ENCODE assay signal across 1 cellular context in the genomic region with DNA sequence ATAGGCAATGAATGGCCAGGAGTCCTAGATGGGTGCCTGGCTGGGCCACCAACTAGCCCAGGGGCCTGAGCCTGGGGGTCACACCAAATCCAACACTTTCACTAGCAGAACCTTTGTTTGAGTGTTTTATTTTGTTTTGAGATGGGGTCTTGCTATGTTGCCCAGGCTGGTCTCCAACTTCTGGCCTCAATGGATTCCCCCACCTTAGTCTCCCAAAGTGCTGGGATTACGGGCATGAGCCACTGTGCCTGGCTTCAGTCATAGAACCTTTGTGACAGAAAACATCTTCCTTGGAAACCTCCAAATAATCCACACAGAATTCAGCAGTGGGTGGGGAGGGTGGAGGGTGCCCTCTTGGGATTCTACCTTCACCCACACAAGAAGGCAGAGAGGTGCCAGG.
TF ChIP-seq lines count a peak whose summit lies in the region.

No MANE protein-coding gene starts in this region.

TF ChIP-seq in SK-N-SH, 30 proteins besides CTCF, POLR2A, EP300 and RAD21:
- TF ChIP-seq ELF1 (IDR thresholded peaks at IDR 0.05) (no peak), GABPA (IDR thresholded peaks at IDR 0.05; ENCODE audit: low read depth) (no peak), GATA2 (CRISPR knock-in tag; IDR thresholded peaks at IDR 0.05) (no peak), RXRA (IDR thresholded peaks at IDR 0.05; ENCODE audit: borderline replicate concordance, low read depth) (no peak), USF1 (IDR thresholded peaks at IDR 0.05; ENCODE audit: borderline replicate concordance, low read depth) (no peak), EZH2phosphoT487 (IDR thresholded peaks at IDR 0.05; ENCODE audit: borderline replicate concordance, low read depth) (no peak), NFIC (IDR thresholded peaks at IDR 0.05; ENCODE audit: borderline replicate concordance) (no peak), SIN3A (IDR thresholded peaks at IDR 0.05; ENCODE audit: borderline replicate concordance, low read depth, low read length) (no peak), MXI1 (IDR thresholded peaks at IDR 0.05; ENCODE audit: low read depth, low read length) (no peak), POLR2AphosphoS5 (IDR thresholded peaks at IDR 0.05; ENCODE audit: low read depth, low read length) (no peak)
- TF ChIP-seq, protein P1, sequence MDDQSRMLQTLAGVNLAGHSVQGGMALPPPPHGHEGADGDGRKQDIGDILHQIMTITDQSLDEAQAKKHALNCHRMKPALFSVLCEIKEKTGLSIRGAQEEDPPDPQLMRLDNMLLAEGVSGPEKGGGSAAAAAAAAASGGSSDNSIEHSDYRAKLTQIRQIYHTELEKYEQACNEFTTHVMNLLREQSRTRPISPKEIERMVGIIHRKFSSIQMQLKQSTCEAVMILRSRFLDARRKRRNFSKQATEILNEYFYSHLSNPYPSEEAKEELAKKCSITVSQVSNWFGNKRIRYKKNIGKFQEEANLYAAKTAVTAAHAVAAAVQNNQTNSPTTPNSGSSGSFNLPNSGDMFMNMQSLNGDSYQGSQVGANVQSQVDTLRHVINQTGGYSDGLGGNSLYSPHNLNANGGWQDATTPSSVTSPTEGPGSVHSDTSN (IDR thresholded peaks at IDR 0.05), result no peak
